ENCODE assay signal across 16 cellular contexts in genomic region chr1:72442251-72442650, GRCh38.
"Had no signal": no experiment of that assay in that cellular context is flagged by ENCODE, and none has a peak within 500 bp of the region (broad histone marks: within the 10 kb centered on the region; RNA-seq: fewer than 3 reads in every experiment).

No MANE protein-coding gene starts in this region.

- H3K9me3 ChIP-seq: colonic mucosa had no signal

- H3K36me3 ChIP-seq: colonic mucosa, left lung had no signal

- H3K4me1 ChIP-seq: colonic mucosa, left lung, parathyroid adenoma had no signal

- H3K79me2 ChIP-seq: parathyroid adenoma had no signal

- DNase-seq: activated CD4-positive, alpha-beta T cell treated with anti-CD3 and anti-CD28 coated beads for 1 hour; activated CD4-positive, alpha-beta T cell treated with anti-CD3 and anti-CD28 coated beads, Interleukin-2, amount 50 U/mL, for 48 hours; activated naive CD4-positive, alpha-beta T cell treated with anti-CD3 and anti-CD28 coated beads for 36 hours; caudate nucleus; colonic mucosa; foreskin melanocyte; head of caudate nucleus; left lung; mammary epithelial cell; naive B cell; T-cell; T-helper 9 cell had no signal

- ATAC-seq: esophagus mucosa, left lung, T-cell had no signal

- H3K27ac ChIP-seq: colonic mucosa, left lung, parathyroid adenoma, skin epidermis, VCaP had no signal

- H3K27me3 ChIP-seq: colonic mucosa, left lung had no signal

- H3K9ac ChIP-seq: parathyroid adenoma had no signal

- H3K4me3 ChIP-seq: colonic mucosa, left lung, skin epidermis had no signal

- H2AFZ ChIP-seq: parathyroid adenoma had no signal
